ENCODE assay signal across 33 cellular contexts in the genomic region with DNA sequence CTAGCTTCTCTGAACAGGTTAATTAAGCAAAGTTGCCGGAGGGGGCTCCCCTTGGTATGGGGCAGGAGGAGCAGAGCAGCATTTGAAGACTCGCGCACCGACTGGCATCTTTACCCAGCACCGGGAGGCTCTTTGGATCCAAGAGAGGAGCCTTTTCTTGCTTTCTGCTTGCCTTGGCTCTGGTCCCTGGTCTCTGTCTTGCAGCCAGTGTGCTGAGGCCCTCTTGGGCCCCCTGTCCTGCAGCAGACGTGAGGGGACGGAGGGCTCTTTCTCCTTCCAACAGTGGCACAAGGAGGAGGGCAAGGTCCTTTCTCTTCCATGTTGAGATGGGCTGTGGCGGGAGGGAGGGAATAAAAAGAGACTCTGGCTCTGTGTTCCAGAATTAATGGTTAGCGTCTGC.
"Had no signal": no experiment of that assay in that cellular context is flagged by ENCODE, and none has a peak within 500 bp of the region (broad histone marks: within the 10 kb centered on the region; RNA-seq: fewer than 3 reads in every experiment).

No MANE protein-coding gene starts in this region.

- H3K27ac ChIP-seq: cardiac muscle cell, VCaP had no signal

- ATAC-seq: activated naive CD8-positive, alpha-beta T cell treated with anti-CD3 and anti-CD28 coated beads, Interleukin-2, amount 50 U/mL, for 24 hours; activated T-cell treated with anti-CD3 and anti-CD28 coated beads, Interleukin-2, amount 50 U/mL, for 4 hours; activated T-cell treated with anti-CD3 and anti-CD28 coated beads, Interleukin-2, amount 50 U/mL, for 72 hours; activated T-helper 17 cell treated with anti-CD3 and anti-CD28 coated beads, Interleukin-2, amount 50 U/mL, for 72 hours had no signal

- H3K27me3 ChIP-seq: cardiac muscle cell had no signal

- H3K36me3 Mint-ChIP-seq: activated CD4-positive, alpha-beta memory T cell treated with anti-CD3 and anti-CD28 coated beads for 36 hours; activated naive CD4-positive, alpha-beta T cell treated with anti-CD3 and anti-CD28 coated beads, Interleukin-2, amount 10 ng/mL, durations not matched to agents 7 days and 5 days; activated naive CD4-positive, alpha-beta T cell treated with anti-CD3 and anti-CD28 coated beads, Interleukin-2, amount 50 U/mL, for 24 hours; activated naive CD8-positive, alpha-beta T cell; activated naive CD8-positive, alpha-beta T cell treated with anti-CD3 and anti-CD28 coated beads, Interleukin-2, amount 10 ng/mL, durations not matched to agents 7 days and 5 days; brain had no signal

- H3K27ac Mint-ChIP-seq: activated B cell treated with CpG ODN at 0.5 μM for 24 hours; activated CD4-positive, alpha-beta memory T cell treated with anti-CD3 and anti-CD28 coated beads for 36 hours; activated CD4-positive, alpha-beta T cell treated with anti-CD3 and anti-CD28 coated beads, Interleukin-2, amount 10 ng/mL, durations not matched to agents 24 days and 14 days; activated CD8-positive, alpha-beta T cell treated with anti-CD3 and anti-CD28 coated beads for 36 hours; activated naive CD4-positive, alpha-beta T cell treated with anti-CD3 and anti-CD28 coated beads, Interleukin-2, amount 10 ng/mL, durations not matched to agents 7 days and 5 days; activated naive CD4-positive, alpha-beta T cell treated with anti-CD3 and anti-CD28 coated beads, Interleukin-2, amount 50 U/mL, for 24 hours; activated naive CD8-positive, alpha-beta T cell; activated naive CD8-positive, alpha-beta T cell treated with anti-CD3 and anti-CD28 coated beads, Interleukin-2, amount 10 ng/mL, durations not matched to agents 7 days and 5 days; activated naive CD8-positive, alpha-beta T cell treated with anti-CD3 and anti-CD28 coated beads, Interleukin-2, amount 50 U/mL, for 24 hours; activated T-cell treated with anti-CD3 and anti-CD28 coated beads, Interleukin-2, amount 50 U/mL, for 72 hours; activated T-helper 1 cell treated with anti-CD3 and anti-CD28 coated beads, Interleukin-12 subunit alpha, Interleukin-12 subunit beta, Interleukin-2, Interleukin-4 antibody, amounts not matched to agents 30 ng/mL and 10 ng/mL and 1 ng/mL, durations not matched to agents 14 hours and 24 hours and 36 hours; activated T-helper 17 cell treated with anti-CD3 and anti-CD28 coated beads, Interleukin-2, amount 50 U/mL, for 72 hours; T-helper 1 cell treated with Interleukin-12 subunit alpha and Interleukin-12 subunit beta and Interleukin-4 antibody, amounts not matched to agents 30 μg/mL and 1 μg/mL, for 36 hours; T-helper 2 cell treated with Interferon-gamma antibody and Interleukin-4, amounts not matched to agents 5 μg/mL and 100 μg/mL, for 36 hours had no signal

- H3K9me3 Mint-ChIP-seq: activated B cell treated with CpG ODN at 0.5 μM for 24 hours; activated CD4-positive, alpha-beta memory T cell treated with anti-CD3 and anti-CD28 coated beads for 36 hours; activated CD4-positive, alpha-beta T cell treated with anti-CD3 and anti-CD28 coated beads, Interleukin-2, amount 10 ng/mL, durations not matched to agents 24 days and 14 days; activated naive CD4-positive, alpha-beta T cell treated with anti-CD3 and anti-CD28 coated beads, Interleukin-2, amount 10 ng/mL, durations not matched to agents 7 days and 5 days; activated naive CD4-positive, alpha-beta T cell treated with anti-CD3 and anti-CD28 coated beads, Interleukin-2, amount 50 U/mL, for 24 hours; activated naive CD8-positive, alpha-beta T cell treated with anti-CD3 and anti-CD28 coated beads, Interleukin-2, amount 10 ng/mL, durations not matched to agents 7 days and 5 days; activated naive CD8-positive, alpha-beta T cell treated with anti-CD3 and anti-CD28 coated beads, Interleukin-2, amount 50 U/mL, for 24 hours; activated T-cell treated with anti-CD3 and anti-CD28 coated beads, Interleukin-2, amount 50 U/mL, for 4 hours; activated T-cell treated with anti-CD3 and anti-CD28 coated beads, Interleukin-2, amount 50 U/mL, for 72 hours; activated T-helper 1 cell treated with anti-CD3 and anti-CD28 coated beads, Interleukin-12 subunit alpha, Interleukin-12 subunit beta, Interleukin-2, Interleukin-4 antibody, amounts not matched to agents 30 ng/mL and 10 ng/mL and 1 ng/mL, durations not matched to agents 14 hours and 24 hours and 36 hours; activated T-helper 17 cell treated with anti-CD3 and anti-CD28 coated beads, Interleukin-2, amount 50 U/mL, for 72 hours; central memory CD8-positive, alpha-beta T cell; T-helper 1 cell treated with Interleukin-12 subunit alpha and Interleukin-12 subunit beta and Interleukin-4 antibody, amounts not matched to agents 30 μg/mL and 1 μg/mL, for 36 hours; T-helper 2 cell treated with Interferon-gamma antibody and Interleukin-4, amounts not matched to agents 5 μg/mL and 100 μg/mL, for 36 hours had no signal

- H3K27me3 Mint-ChIP-seq: activated naive CD4-positive, alpha-beta T cell treated with anti-CD3 and anti-CD28 coated beads, Interleukin-2, amount 50 U/mL, for 24 hours; activated naive CD8-positive, alpha-beta T cell had no signal

- H3K36me3 ChIP-seq: cardiac muscle cell had no signal

- H3K4me3 ChIP-seq: cardiac muscle cell had no signal

- H3K4me3 Mint-ChIP-seq: activated B cell treated with CpG ODN at 0.5 μM for 24 hours; activated CD4-positive, alpha-beta memory T cell treated with anti-CD3 and anti-CD28 coated beads for 36 hours; activated CD4-positive, alpha-beta T cell treated with anti-CD3 and anti-CD28 coated beads, Interleukin-2, amount 10 ng/mL, durations not matched to agents 24 days and 14 days; activated CD8-positive, alpha-beta T cell treated with anti-CD3 and anti-CD28 coated beads for 36 hours; activated naive CD4-positive, alpha-beta T cell treated with anti-CD3 and anti-CD28 coated beads, Interleukin-2, amount 10 ng/mL, durations not matched to agents 7 days and 5 days; activated naive CD4-positive, alpha-beta T cell treated with anti-CD3 and anti-CD28 coated beads, Interleukin-2, amount 50 U/mL, for 24 hours; activated naive CD8-positive, alpha-beta T cell; activated naive CD8-positive, alpha-beta T cell treated with anti-CD3 and anti-CD28 coated beads, Interleukin-2, amount 10 ng/mL, durations not matched to agents 7 days and 5 days; activated naive CD8-positive, alpha-beta T cell treated with anti-CD3 and anti-CD28 coated beads, Interleukin-2, amount 50 U/mL, for 24 hours; activated T-cell treated with anti-CD3 and anti-CD28 coated beads, Interleukin-2, amount 50 U/mL, for 4 hours; activated T-cell treated with anti-CD3 and anti-CD28 coated beads, Interleukin-2, amount 50 U/mL, for 72 hours; activated T-helper 1 cell treated with anti-CD3 and anti-CD28 coated beads, Interleukin-12 subunit alpha, Interleukin-12 subunit beta, Interleukin-2, Interleukin-4 antibody, amounts not matched to agents 30 ng/mL and 10 ng/mL and 1 ng/mL, durations not matched to agents 14 hours and 24 hours and 36 hours; activated T-helper 17 cell treated with anti-CD3 and anti-CD28 coated beads, Interleukin-2, amount 50 U/mL, for 72 hours; brain; central memory CD8-positive, alpha-beta T cell; T-helper 1 cell treated with Interleukin-12 subunit alpha and Interleukin-12 subunit beta and Interleukin-4 antibody, amounts not matched to agents 30 μg/mL and 1 μg/mL, for 36 hours; T-helper 2 cell treated with Interferon-gamma antibody and Interleukin-4, amounts not matched to agents 5 μg/mL and 100 μg/mL, for 36 hours had no signal

- DNase-seq: activated B cell treated with CpG ODN at 0.5 μM for 24 hours; activated CD4-positive, alpha-beta memory T cell treated with anti-CD3 and anti-CD28 coated beads for 36 hours; activated CD4-positive, alpha-beta T cell treated with anti-CD3 and anti-CD28 coated beads for 4 hours; activated CD4-positive, alpha-beta T cell treated with anti-CD3 and anti-CD28 coated beads, Interleukin-2, amount 10 ng/mL, durations not matched to agents 24 days and 14 days; activated CD4-positive, alpha-beta T cell treated with anti-CD3 and anti-CD28 coated beads, Interleukin-2, amount 50 U/mL, for 1 hour; activated CD4-positive, alpha-beta T cell treated with anti-CD3 and anti-CD28 coated beads, Interleukin-2, amount 50 U/mL, for 4 hours; activated CD4-positive, CD25-positive, alpha-beta regulatory T cell treated with anti-CD3 and anti-CD28 coated beads, Interleukin-2, amount 50 U/mL, for 72 hours; activated CD8-positive, alpha-beta memory T cell treated with anti-CD3 and anti-CD28 coated beads, Interleukin-2, amount 50 U/mL, for 4 hours; activated CD8-positive, alpha-beta T cell treated with anti-CD3 and anti-CD28 coated beads for 36 hours; activated effector memory CD4-positive, alpha-beta T cell treated with anti-CD3 and anti-CD28 coated beads, Interleukin-2, amount 50 U/mL, for 16 hours; activated naive CD4-positive, alpha-beta T cell treated with anti-CD3 and anti-CD28 coated beads, Interleukin-2, amount 10 ng/mL, durations not matched to agents 7 days and 5 days; activated naive CD4-positive, alpha-beta T cell treated with Interleukin-2 at 50 U/mL for 16 hours; activated naive CD8-positive, alpha-beta T cell treated with anti-CD3 and anti-CD28 coated beads, Interleukin-2, amount 10 ng/mL, durations not matched to agents 7 days and 5 days; activated naive CD8-positive, alpha-beta T cell treated with anti-CD3 and anti-CD28 coated beads, Interleukin-2, amount 50 U/mL, for 24 hours; activated T-cell treated with anti-CD3 and anti-CD28 coated beads for 4 hours; activated T-cell treated with anti-CD3 and anti-CD28 coated beads, Interleukin-2, amount 50 U/mL, for 1 hour; activated T-cell treated with anti-CD3 and anti-CD28 coated beads, Interleukin-2, amount 50 U/mL, for 4 hours; activated T-cell treated with anti-CD3 and anti-CD28 coated beads, Interleukin-2, amount 50 U/mL, for 72 hours; amygdala; aorta; T-helper 1 cell; T-helper 2 cell; T-helper 9 cell had no signal
